In the genomic region with DNA sequence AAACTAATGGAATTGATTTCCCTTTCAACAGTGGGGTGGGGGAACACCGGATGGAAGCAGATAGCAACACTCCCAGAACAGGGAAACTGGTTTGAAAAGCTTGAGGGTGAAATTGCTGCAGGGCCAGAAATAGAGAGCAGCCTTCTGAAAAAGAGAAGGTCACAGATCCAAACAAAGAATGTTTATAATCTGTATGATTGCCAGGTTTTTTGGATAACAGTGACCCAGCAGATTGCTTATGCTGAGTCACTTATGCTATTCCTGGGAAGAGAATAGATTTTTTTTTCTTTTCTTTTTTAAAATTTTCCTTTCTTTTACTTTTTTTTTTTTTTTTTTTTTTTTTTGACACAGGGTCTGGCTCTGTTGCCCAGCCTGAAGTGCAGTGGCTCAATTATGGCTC, we compare ENCODE assay signal across 18 cellular contexts.
DNase-seq lines count a peak whose midpoint lies in the region; ATAC-seq, FAIRE-seq and TF ChIP-seq lines count a peak whose summit lies in the region.
"Had no signal": no experiment of that assay in that cellular context is flagged by ENCODE, and none has a peak within 500 bp of the region (broad histone marks: within the 10 kb centered on the region; RNA-seq: fewer than 3 reads in every experiment).

No MANE protein-coding gene starts in this region.

- ATAC-seq in A549 (no peak), GM21786 (IDR thresholded peaks at IDR 0.05; ENCODE audit: unreplicated experiment) (no peak)
- ATAC-seq: CD8-positive, alpha-beta T cell had no signal

- DNase-seq in A549 (ENCODE audit: low read depth in 1 of 2, low spot score in 1 of 2) (no peak), ELR (ENCODE audit: low read depth) (peak; percentile 14), SK-MEL-5 (ENCODE audit: low read depth, low spot score) (peak; percentile 33), foreskin fibroblast (peak; percentile 10 to 49), DMS153 (lab: John Stamatoyannopoulos, UW) (no peak), occipital lobe (lab: John Stamatoyannopoulos, UW) (no peak)
- no peak for DNase-seq in stimulated activated CD4-positive, alpha-beta T cell treated with anti-CD3 and anti-CD28 coated beads, Interleukin-4, amount 100 ng/mL, for 1 hour
- DNase-seq: CD8-positive, alpha-beta T cell; KBM-7; NCI-H1092; NCI-H187; NCI-H446 treated with DMSO at 0.1 percent for 48 hours; NCI-H748 treated with DMSO at 0.1 percent for 48 hours; Peyer's patch; SHP77 treated with DMSO at 0.1 percent for 48 hours had no signal

- H3K4me1 ChIP-seq in A549: no peaks in the 10 kb centered on the region
- H3K4me1 ChIP-seq: Peyer's patch had no signal

- no peak for TF ChIP-seq POLR2A in A549 (IDR thresholded peaks at IDR 0.05; ENCODE audit: low read length)

- TF ChIP-seq EP300 in A549 (IDR thresholded peaks at IDR 0.05): no peak

- WGBS in A549 (ENCODE audit: missing lambda C conversion rate): 8% methylated on average over 1 of the region's 1 CpG

- CTCF ChIA-PET in A549 (lab: Yijun Ruan, JAX): interaction anchor here (0.6 kb wide), 1 partner anchor 487 kb away, joined by 4 read pairs; no protein-coding TSS in a partner anchor

- no peak overlapping the region for H3K27ac ChIP-seq in A549
- H3K27ac ChIP-seq: HL-60, Peyer's patch had no signal

- POLR2A ChIA-PET in A549 (lab: Yijun Ruan, JAX): no interaction called here

- H3K9me3 ChIP-seq in A549: no peaks in the 10 kb centered on the region; the same call in 2 of the 3 replicates
- H3K9me3 ChIP-seq: Peyer's patch had no signal

- H3K4me3 ChIP-seq in A549 (no peak overlapping the region), foreskin fibroblast (ENCODE audit: low read depth in 1 of 2, low read length in 2 of 2) (no peak overlapping the region)
- H3K4me3 ChIP-seq: Peyer's patch had no signal

- TF ChIP-seq CTCF in A549 (IDR thresholded peaks at IDR 0.05) (no peak), foreskin fibroblast (IDR thresholded peaks at IDR 0.05; ENCODE audit: low read depth, low read length) (no peak)

- no peak for FAIRE-seq in A549 (lab: Jason Lieb, UNC)
- FAIRE-seq: D721Med had no signal

- no peak overlapping the region for H3K4me2 ChIP-seq in A549

- in situ Hi-C loops in SK-MEL-5 (cut with HindIII; ENCODE audit: low pct_unique_long_range_greater_than_20kb, low sequenced_read_pairs): no loop called here

- no peak for TF ChIP-seq RAD21 in A549 (conservative IDR thresholded peaks at IDR 0.05 in 1 of 2, IDR thresholded peaks at IDR 0.05 in 1 of 2)

TF ChIP-seq in A549, 52 proteins besides CTCF, POLR2A, EP300 and RAD21:
- TF ChIP-seq SREBF2 (IDR thresholded peaks at IDR 0.05) (no peak), NFE2L2 (conservative IDR thresholded peaks at IDR 0.05; ENCODE audit: low read length) (0 out of 2 replicates have a peak, but pooled peaks have one; percentile 8), HDAC2 (IDR thresholded peaks at IDR 0.05) (no peak)
TF ChIP-seq in A549: peak in this region for 1.

Comparison
In these comparisons a context has a peak if more than half of its experiments do, and no peak if none do; other contexts are left out.
1. DNase-seq: peak in ELR (single experiment), SK-MEL-5 (single experiment) and foreskin fibroblast (2 of 2); none in A549 (0 of 2), DMS153 (single experiment), stimulated activated CD4-positive, alpha-beta T cell treated with anti-CD3 and anti-CD28 coated beads, Interleukin-4, amount 100 ng/mL, for 1 hour (single experiment) and occipital lobe (single experiment).